8 cellular contexts compared by ENCODE assay signal in the genomic region with DNA sequence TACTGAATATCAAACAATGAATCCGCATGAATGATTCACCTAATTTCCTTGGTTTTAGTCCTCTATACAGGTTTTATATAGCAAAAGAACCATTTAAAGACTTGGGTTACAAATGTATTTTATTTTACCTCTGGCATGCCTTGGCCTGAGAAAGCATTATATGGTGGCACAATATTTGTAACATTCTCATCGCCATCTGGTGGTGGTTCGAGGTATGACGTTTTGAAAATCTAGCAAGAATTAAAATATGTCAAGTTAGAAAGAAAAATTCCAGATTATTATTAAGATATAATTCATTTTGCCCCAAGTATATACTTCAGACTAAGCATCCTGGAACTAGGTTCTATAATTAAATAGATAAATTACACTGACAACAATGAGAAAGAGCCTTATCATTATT.
DNase-seq lines count a peak whose midpoint lies in the region; ATAC-seq, FAIRE-seq and TF ChIP-seq lines count a peak whose summit lies in the region.
"Not testable (repeated sequence)": the region's sequence is repeated elsewhere in the genome, so short reads cannot be mapped to it uniquely, and the experiment has no call there.

No MANE protein-coding gene starts in this region.

- not testable (repeated sequence) for H3K56ac ChIP-seq in H9 (ENCODE audit: insufficient read length, low read depth, low read length)

- H2BK12ac ChIP-seq in H9 (ENCODE audit: insufficient read length, low read depth, low read length) = not testable (repeated sequence)

- H3K14ac ChIP-seq in H9 (ENCODE audit: insufficient read depth, low read length) = not testable (repeated sequence)

- ATAC-seq in K562 = not testable (repeated sequence)

- H4K91ac ChIP-seq in H9 (ENCODE audit: insufficient read length, low read depth, low read length) = not testable (repeated sequence)

- POLR2A ChIA-PET in BJ (lab: Charles Lee); OCI-LY7 (lab: Charles Lee); K562 (lab: Yijun Ruan, JAX): not testable (repeated sequence)

- not testable (repeated sequence) for H3K27me3 ChIP-seq in BJ (ENCODE audit: control insufficient read depth, insufficient read depth, low read length); H9 (ENCODE audit: insufficient read depth, low read length); K562 (ENCODE audit: control insufficient read depth in 2 of 2, insufficient read depth in 2 of 2, low read length in 2 of 2)

- H3K36me3 Mint-ChIP-seq in H9 (ENCODE audit: insufficient read depth in 1 of 3, low read depth in 3 of 3) = peaks cover 0 to 14% (median 5%) of the 10 kb centered on the region in 3 experiments; a peak in 5 of 7 replicates
- not testable (repeated sequence) for H3K36me3 Mint-ChIP-seq in nephron progenitor cell (ENCODE audit: low read depth)

- H4K8ac ChIP-seq in H9 (replicated peaks; ENCODE audit: insufficient read length, low read depth, low read length) = not testable (repeated sequence)

- not testable (repeated sequence) for H3K18ac ChIP-seq in H9 (ENCODE audit: insufficient read length, low read depth, low read length)

- H3K4me3 Mint-ChIP-seq in H9, nephron progenitor cell: not testable (repeated sequence)

- CTCF ChIA-PET in BJ (lab: Yijun Ruan, JAX); OCI-LY7 (lab: Charles Lee; ENCODE audit: unreplicated experiment); K562 (lab: Yijun Ruan, JAX; ENCODE audit: low intra/inter-chr PET ratio): not testable (repeated sequence)

- not testable (repeated sequence) for H3K23me2 ChIP-seq in H9 (ENCODE audit: insufficient read length, low read depth, low read length, poor library complexity, severe bottlenecking)

- not testable (repeated sequence) for H2BK5ac ChIP-seq in H9 (ENCODE audit: insufficient read length, low read length)

- H3K4me1 Mint-ChIP-seq in H9, nephron progenitor cell: not testable (repeated sequence)

- H2AK5ac ChIP-seq in H9 (ENCODE audit: insufficient read length, low read length) = not testable (repeated sequence)

- not testable (repeated sequence) for H2BK15ac ChIP-seq in H9 (ENCODE audit: low read depth, low read length)

- in situ Hi-C loops in K562 (cut with MboI) = not testable (repeated sequence)

- not testable (repeated sequence) for H4K5ac ChIP-seq in H9 (ENCODE audit: insufficient read length, low read depth, low read length)

- not testable (repeated sequence) for H3K4ac ChIP-seq in H9 (ENCODE audit: low read depth, low read length)

- not testable (repeated sequence) for H3K27ac ChIP-seq in H9 (ENCODE audit: insufficient read length, low read depth, low read length); OCI-LY7 (ENCODE audit: low read depth, low read length, poor library complexity, severe bottlenecking); K562 (ENCODE audit: extremely low read depth, low read depth, low read length)

- H3K4me3 ChIP-seq in BJ (ENCODE audit: low read depth, low read length); OCI-LY7 (ENCODE audit: low read depth, low read length, poor library complexity, severe bottlenecking); K562; foreskin fibroblast (ENCODE audit: low read depth in 1 of 2, low read length in 2 of 2): not testable (repeated sequence)

- H3T11ph ChIP-seq in H9 (ENCODE audit: low read length) = not testable (repeated sequence)

- H3K23ac ChIP-seq in H9 (ENCODE audit: insufficient read length, low read depth, low read length) = not testable (repeated sequence)

- H3K9me3 Mint-ChIP-seq in H9 (peaks cover 61 to 71% of the 10 kb centered on the region in 2 experiments), nephron progenitor cell (peaks cover 65% of the 10 kb centered on the region)

- not testable (repeated sequence) for TF ChIP-seq EP300 in K562 (IDR thresholded peaks at IDR 0.05; ENCODE audit: low read length)

- FAIRE-seq in K562 (lab: Jason Lieb, UNC) = not testable (repeated sequence)

- not testable (repeated sequence) for H2BK20ac ChIP-seq in H9 (ENCODE audit: low read depth, low read length, poor library complexity, severe bottlenecking)

- H3K9me1 ChIP-seq in K562 (ENCODE audit: control insufficient read depth, insufficient read depth, low read length) = not testable (repeated sequence)

- not testable (repeated sequence) for H4K20me1 ChIP-seq in H9 (ENCODE audit: control insufficient read depth, insufficient read depth, insufficient read length); OCI-LY7 (ENCODE audit: insufficient read depth, low read length); K562 (replicated peaks; ENCODE audit: control insufficient read depth, insufficient read depth, low read length)

- peak in 1 of 2 experiments; percentile 56; a peak in 2 of 4 replicates for TF ChIP-seq RAD21 in K562 (CRISPR knock-in tag; conservative IDR thresholded peaks at IDR 0.05 in 1 of 2, IDR thresholded peaks at IDR 0.05 in 1 of 2)

- not testable (repeated sequence) for H3K79me2 ChIP-seq in H9 (ENCODE audit: insufficient read depth, low read length); OCI-LY7 (ENCODE audit: insufficient read depth, low read depth, low read length); K562 (ENCODE audit: control insufficient read depth, insufficient read depth, low read length)

- H3K36me3 ChIP-seq in BJ (ENCODE audit: control insufficient read depth, insufficient read depth, low read length); OCI-LY7 (ENCODE audit: insufficient read depth, low read length); K562 (ENCODE audit: control insufficient read depth, insufficient read depth, low read length): not testable (repeated sequence)

- intact Hi-C loops in OCI-LY7 (cut with micrococcal nuclease; ENCODE audit: unreplicated experiment); K562 (cut with micrococcal nuclease): not testable (repeated sequence)

- not testable (repeated sequence) for H3K79me1 ChIP-seq in H9 (ENCODE audit: insufficient read depth, low read depth, low read length, poor library complexity, severe bottlenecking)

- no CpG with 5 or more reads among the region's 4 CpGs for WGBS in H9 (ENCODE audit: extremely low coverage, insufficient read length, low lambda C conversion rate)
- 0% methylated on average over 3 of the region's 4 CpGs for WGBS in K562 (ENCODE audit: insufficient coverage, low coverage, missing lambda C conversion rate)

- BruUV-seq in OCI-LY7 (replicated peaks; lab: Mats Ljungman, UMichigan); K562 (replicated peaks; lab: Mats Ljungman, UMichigan): not testable (repeated sequence)

- H3K27ac Mint-ChIP-seq in H9, nephron progenitor cell: not testable (repeated sequence)

- not testable (repeated sequence) for H3K9ac ChIP-seq in H9 (ENCODE audit: extremely low read depth, insufficient read length, low read length); K562 (ENCODE audit: insufficient read depth in 1 of 2, low read depth in 2 of 2, low read length in 2 of 2)

- TF ChIP-seq CTCF in BJ (IDR thresholded peaks at IDR 0.05; ENCODE audit: insufficient read depth, low read depth, low read length) = peak; percentile 43
- TF ChIP-seq CTCF in H9 (conservative IDR thresholded peaks at IDR 0.05) = peak; percentile 52
- TF ChIP-seq CTCF in OCI-LY7 (conservative IDR thresholded peaks at IDR 0.05; ENCODE audit: low read length) = peak; percentile 69
- peak; percentile 17 to 48 (median 26); a peak in 3 of 6 replicates for TF ChIP-seq CTCF in K562 (IDR thresholded peaks at IDR 0.05 in 2 of 3, conservative IDR thresholded peaks at IDR 0.05 in 1 of 3; ENCODE audit: insufficient read depth in 2 of 3, low read depth in 1 of 3, low read length in 3 of 3)
- TF ChIP-seq CTCF in foreskin fibroblast (IDR thresholded peaks at IDR 0.05; ENCODE audit: low read depth, low read length) = peak; percentile 31
- TF ChIP-seq CTCF in nephron progenitor cell (IDR thresholded peaks at IDR 0.05) = peak; percentile 28

- H3K4me2 ChIP-seq in H9 (ENCODE audit: insufficient read depth, insufficient read length, low read length); OCI-LY7 (ENCODE audit: low read length); K562 (ENCODE audit: insufficient read depth, low read length): not testable (repeated sequence)

- H3K9me3 ChIP-seq in H9 (ENCODE audit: control insufficient read depth, low read depth, low read length) = peaks cover 43% of the 10 kb centered on the region
- not testable (repeated sequence) for H3K9me3 ChIP-seq in OCI-LY7 (ENCODE audit: low read length); K562 (replicated peaks; ENCODE audit: control insufficient read depth, insufficient read depth, low read depth, low read length)

- H2AFZ ChIP-seq in H9 (ENCODE audit: low read length); OCI-LY7 (ENCODE audit: low read length); K562 (ENCODE audit: low read depth, low read length): not testable (repeated sequence)

- not testable (repeated sequence) for DNase-seq in BJ (ENCODE audit: low read depth); H9
- DNase-seq in OCI-LY7 (ENCODE audit: low spot score) = peak; percentile 14
- peak; percentile 3 to 11 for DNase-seq in activated CD4-positive, alpha-beta T cell treated with anti-CD3 and anti-CD28 coated beads, Interleukin-2, amount 50 U/mL, for 24 hours (ENCODE audit: low read depth in 1 of 2, low spot score in 1 of 2)
- peak in 2 of 4 experiments; percentile 3 to 7 for DNase-seq in K562 (ENCODE audit: extremely low read depth in 1 of 4, low spot score in 3 of 4)
- peak; percentile 5 to 31 for DNase-seq in foreskin fibroblast
- DNase-seq in nephron progenitor cell = peak; percentile 19
- DNase-seq in stimulated activated CD8-positive, alpha-beta memory T cell treated with anti-CD3 and anti-CD28 coated beads, Interleukin-7, amount 100 ng/mL, for 24 hours (ENCODE audit: low read depth) = peak; percentile 5

- not testable (repeated sequence) for H2BK120ac ChIP-seq in H9 (ENCODE audit: low read depth, low read length, poor library complexity, severe bottlenecking)

- not testable (repeated sequence) for H3K4me1 ChIP-seq in H9 (ENCODE audit: insufficient read depth, low read length); OCI-LY7 (ENCODE audit: insufficient read depth, low read length, poor library complexity, severe bottlenecking); K562 (replicated peaks in 1 of 2; ENCODE audit: control insufficient read depth in 2 of 2, insufficient read depth in 2 of 2, low read length in 2 of 2)

- H3K9me2 ChIP-seq in OCI-LY7 (ENCODE audit: insufficient read depth, low read length) = not testable (repeated sequence)

- H3K27me3 Mint-ChIP-seq in H9 (ENCODE audit: low read depth); nephron progenitor cell (ENCODE audit: low read depth, poor library complexity): not testable (repeated sequence)

- TF ChIP-seq POLR2A in K562 (conservative IDR thresholded peaks at IDR 0.05) = not testable (repeated sequence)
